ENCODE assay signal across 8 cellular contexts in genomic region chr20:33686008-33686983, GRCh38. TPM values are rescaled to one million over a fixed set of nuclear protein-coding genes. Genes with fewer than 3 reads are reported as not detected.
DNase-seq lines count a peak whose midpoint lies in the region; ATAC-seq lines count a peak whose summit lies in the region.

A gene with protein sequence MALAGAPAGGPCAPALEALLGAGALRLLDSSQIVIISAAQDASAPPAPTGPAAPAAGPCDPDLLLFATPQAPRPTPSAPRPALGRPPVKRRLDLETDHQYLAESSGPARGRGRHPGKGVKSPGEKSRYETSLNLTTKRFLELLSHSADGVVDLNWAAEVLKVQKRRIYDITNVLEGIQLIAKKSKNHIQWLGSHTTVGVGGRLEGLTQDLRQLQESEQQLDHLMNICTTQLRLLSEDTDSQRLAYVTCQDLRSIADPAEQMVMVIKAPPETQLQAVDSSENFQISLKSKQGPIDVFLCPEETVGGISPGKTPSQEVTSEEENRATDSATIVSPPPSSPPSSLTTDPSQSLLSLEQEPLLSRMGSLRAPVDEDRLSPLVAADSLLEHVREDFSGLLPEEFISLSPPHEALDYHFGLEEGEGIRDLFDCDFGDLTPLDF (minus strand): TSS chr20:33686385. CDS start chr20:33686264, 121 bp downstream.

- intact Hi-C loops in left colon (cut with DNase I, micrococcal nuclease) = no loop called here

- peak within 1 kb of the TSS; percentile 96 for H3K27ac ChIP-seq in cingulate gyrus (ENCODE audit: low read depth, low read length)

- DNase-seq in C1 segment of cervical spinal cord (lab: John Stamatoyannopoulos, UW) (peak; percentile 56 to 97 (median 88)), NCI-H526 (lab: John Stamatoyannopoulos, UW) (peak; percentile 88 to 99), left colon (peak; percentile 94 to 97)
- peak; percentile 92 for DNase-seq in activated CD4-positive, alpha-beta T cell treated with anti-CD3 and anti-CD28 coated beads for 4 hours
- peak; percentile 88 to 96 for DNase-seq in stimulated activated CD4-positive, alpha-beta T cell treated with anti-CD3 and anti-CD28 coated beads, Interleukin-1b, Interleukin-23, amount 100 ng/mL, for 4 hours (ENCODE audit: low read depth in 2 of 2)

- ATAC-seq in GM19351 (IDR thresholded peaks at IDR 0.05; ENCODE audit: unreplicated experiment) (peak; percentile 80), HG03469 (IDR thresholded peaks at IDR 0.05; ENCODE audit: unreplicated experiment) (peak; percentile 38), left colon (peak; percentile 93)

RNA-seq across cellular contexts. Expression of the gene that starts here (rescaled TPM):
- total RNA-seq in left colon = 1 to 10 TPM; 2.6 to 5.9 TPM

Comparison
In these comparisons a context has a peak if more than half of its experiments do, and no peak if none do; other contexts are left out.
1. Peak in every context shown above with its lines: DNase-seq, ATAC-seq and H3K27ac ChIP-seq.
2. ATAC-seq: peak in every context shown above with its lines; median percentile 93 in left colon; 80 in GM19351; 38 in HG03469.